In genomic region chr2:39059366-39059952, GRCh38 we compare ENCODE assay signal across 8 cellular contexts.
A peak's percentile ranks its signal among the peaks of the same experiment; 100 is the strongest.
DNase-seq lines count a peak whose midpoint lies in the region; ATAC-seq and TF ChIP-seq lines count a peak whose summit lies in the region.

No MANE protein-coding gene starts in this region.

- H3K36me3 ChIP-seq in A673 (ENCODE audit: insufficient read depth, low read length, poor library complexity, severe bottlenecking) (peaks cover 7% of the 10 kb centered on the region), hepatocyte (replicated peaks; ENCODE audit: insufficient read depth, low read depth) (no peaks in the 10 kb centered on the region), thoracic aorta (no peaks in the 10 kb centered on the region)

- BruUV-seq in A673 (replicated peaks; lab: Mats Ljungman, UMichigan): no TSS peak

- intact Hi-C loops in A673 (cut with micrococcal nuclease; ENCODE audit: unreplicated experiment): loop anchor here (1.0 to 10.0 kb wide), 4 partner anchors 63 to 675 kb away; partner anchors contain the start of gene SOS1
- intact Hi-C loops in activated CD8-positive, alpha-beta T cell treated with anti-CD3 and anti-CD28 coated beads for 36 hours (cut with micrococcal nuclease): loop anchor here (1.0 to 5.0 kb wide), 2 partner anchors 63 to 169 kb away; partner anchors contain the start of gene SOS1

- H3K4me3 Mint-ChIP-seq in activated CD8-positive, alpha-beta T cell treated with anti-CD3 and anti-CD28 coated beads for 36 hours: no peak overlapping the region

- no peak overlapping the region for H2AFZ ChIP-seq in hepatocyte

- H3K4me3 ChIP-seq in A673 (ENCODE audit: low read depth, low read length, poor library complexity, severe bottlenecking): no peak overlapping the region
- H3K4me3 ChIP-seq in GM12865 (ENCODE audit: low read depth, low read length): no peak overlapping the region
- H3K4me3 ChIP-seq in hepatocyte: no peak overlapping the region
- no peak overlapping the region for H3K4me3 ChIP-seq in thoracic aorta

- H3K9me2 ChIP-seq in hepatocyte (replicated peaks; ENCODE audit: insufficient read depth): no peaks in the 10 kb centered on the region

- H3K27me3 Mint-ChIP-seq in activated CD8-positive, alpha-beta T cell treated with anti-CD3 and anti-CD28 coated beads for 36 hours: no peaks in the 10 kb centered on the region

- no peak overlapping the region for H3K4me2 ChIP-seq in hepatocyte

- POLR2A ChIA-PET in A673 (lab: Charles Lee; ENCODE audit: low non-redundant PET): no interaction called here
- POLR2A ChIA-PET in activated CD8-positive, alpha-beta T cell treated with anti-CD3 and anti-CD28 coated beads for 36 hours (lab: Charles Lee): no interaction called here

- H3K27ac ChIP-seq in A673 (ENCODE audit: low read depth, low read length, poor library complexity, severe bottlenecking) (no peak overlapping the region), hepatocyte (no peak overlapping the region), thoracic aorta (no peak overlapping the region)

- H3K9me3 Mint-ChIP-seq in activated CD8-positive, alpha-beta T cell treated with anti-CD3 and anti-CD28 coated beads for 36 hours: no peaks in the 10 kb centered on the region
- H3K9me3 Mint-ChIP-seq in activated naive CD4-positive, alpha-beta T cell treated with anti-CD3 and anti-CD28 coated beads, Interleukin-2, amount 50 U/mL, for 72 hours: no peaks in the 10 kb centered on the region

- H3K9me3 ChIP-seq in A673 (ENCODE audit: low read depth, low read length, poor library complexity, severe bottlenecking) (no peaks in the 10 kb centered on the region), hepatocyte (ENCODE audit: low read depth) (no peaks in the 10 kb centered on the region), thoracic aorta (no peaks in the 10 kb centered on the region)

- no peaks in the 10 kb centered on the region for H3K27me3 ChIP-seq in A673 (replicated peaks; ENCODE audit: insufficient read depth, low read depth, low read length, poor library complexity)
- no peaks in the 10 kb centered on the region for H3K27me3 ChIP-seq in hepatocyte
- no peaks in the 10 kb centered on the region for H3K27me3 ChIP-seq in thoracic aorta (replicated peaks; ENCODE audit: insufficient read depth)

- no peaks in the 10 kb centered on the region for H4K20me1 ChIP-seq in hepatocyte (ENCODE audit: insufficient read depth, poor library complexity, severe bottlenecking)

- TF ChIP-seq CTCF in A673 (conservative IDR thresholded peaks at IDR 0.05; ENCODE audit: low read depth, low read length) (peak; percentile 75), GM12865 (IDR thresholded peaks at IDR 0.05; ENCODE audit: insufficient read depth, low read depth, low read length, missing control alignments) (peak; percentile 45), hepatocyte (IDR thresholded peaks at IDR 0.05; ENCODE audit: poor library complexity) (peak; percentile 87), thoracic aorta (IDR thresholded peaks at IDR 0.05) (peak; percentile 63)
- TF ChIP-seq CTCF in activated CD8-positive, alpha-beta T cell treated with anti-CD3 and anti-CD28 coated beads for 36 hours (IDR thresholded peaks at IDR 0.05): peak; percentile 82

- DNase-seq in A673 (ENCODE audit: low spot score): peak; percentile 71
- DNase-seq in GM12865 (ENCODE audit: low read depth): peak; percentile 68
- peak; percentile 30 for DNase-seq in NCI-H2081 treated with DMSO at 0.1 percent for 48 hours (lab: John Stamatoyannopoulos, UW)
- no peak for DNase-seq in activated CD8-positive, alpha-beta T cell treated with anti-CD3 and anti-CD28 coated beads for 36 hours
- DNase-seq in hepatocyte (ENCODE audit: low spot score): peak; percentile 66
- no peak for DNase-seq in thoracic aorta (ENCODE audit: low spot score)
- DNase-seq in activated naive CD4-positive, alpha-beta T cell treated with anti-CD3 and anti-CD28 coated beads, Interleukin-2, amount 50 U/mL, for 72 hours (ENCODE audit: low spot score in 2 of 2): no peak

- H3K4me1 ChIP-seq in A673 (ENCODE audit: insufficient read depth, low read length, poor library complexity, severe bottlenecking): no peaks in the 10 kb centered on the region
- no peaks in the 10 kb centered on the region for H3K4me1 ChIP-seq in hepatocyte (ENCODE audit: insufficient read depth)
- H3K4me1 ChIP-seq in thoracic aorta (ENCODE audit: control insufficient read depth in 1 of 2, low read depth in 2 of 2): peaks cover 0 to 7% of the 10 kb centered on the region in 2 donors

- CTCF ChIA-PET in A673 (lab: Charles Lee): no interaction called here
- CTCF ChIA-PET in activated CD8-positive, alpha-beta T cell treated with anti-CD3 and anti-CD28 coated beads for 36 hours (lab: Charles Lee): interaction anchor here (0.6 to 15.8 kb wide), 25 partner anchors 10 to 186 kb away, joined by 3 to 326 read pairs (median 4); partner anchors contain the start of gene SOS1

- H3K79me2 ChIP-seq in hepatocyte: peaks cover 21% of the 10 kb centered on the region

- H3K36me3 Mint-ChIP-seq in activated CD8-positive, alpha-beta T cell treated with anti-CD3 and anti-CD28 coated beads for 36 hours (ENCODE audit: low read depth): peaks cover 11% of the 10 kb centered on the region
- H3K36me3 Mint-ChIP-seq in activated naive CD4-positive, alpha-beta T cell treated with anti-CD3 and anti-CD28 coated beads, Interleukin-2, amount 50 U/mL, for 72 hours: peaks cover 0 to 5% of the 10 kb centered on the region in 2 donors

- 31% methylated on average over 2 of the region's 2 CpGs for WGBS in hepatocyte (ENCODE audit: low lambda C conversion rate, missing lambda C conversion rate)

- peaks cover 12% of the 10 kb centered on the region for H3K4me1 Mint-ChIP-seq in activated CD8-positive, alpha-beta T cell treated with anti-CD3 and anti-CD28 coated beads for 36 hours (ENCODE audit: low read depth)

- no peak overlapping the region for H3K27ac Mint-ChIP-seq in activated CD8-positive, alpha-beta T cell treated with anti-CD3 and anti-CD28 coated beads for 36 hours
- no peak overlapping the region for H3K27ac Mint-ChIP-seq in activated naive CD4-positive, alpha-beta T cell treated with anti-CD3 and anti-CD28 coated beads, Interleukin-2, amount 50 U/mL, for 72 hours

- ATAC-seq in activated CD8-positive, alpha-beta T cell treated with anti-CD3 and anti-CD28 coated beads for 36 hours: no peak
- no peak for ATAC-seq in thoracic aorta (ENCODE audit: insufficient number of reproducible peaks, low FRiP score, low read depth)
- no peak for ATAC-seq in HG02885 (IDR thresholded peaks at IDR 0.05; ENCODE audit: poor library complexity, unreplicated experiment)
- no peak for ATAC-seq in activated naive CD4-positive, alpha-beta T cell treated with anti-CD3 and anti-CD28 coated beads, Interleukin-2, amount 50 U/mL, for 72 hours

Comparison
In these comparisons a context has a peak if more than half of its experiments do, and no peak if none do; other contexts are left out.
1. DNase-seq: peak in A673 (single experiment), GM12865 (single experiment), NCI-H2081 treated with DMSO at 0.1 percent for 48 hours (single experiment) and hepatocyte (single experiment); none in activated CD8-positive, alpha-beta T cell treated with anti-CD3 and anti-CD28 coated beads for 36 hours (single experiment), thoracic aorta (single experiment) and activated naive CD4-positive, alpha-beta T cell treated with anti-CD3 and anti-CD28 coated beads, Interleukin-2, amount 50 U/mL, for 72 hours (0 of 2).
2. Peak in every context shown above with its lines, with median percentiles within 50 percentile points of each other: CTCF ChIP-seq.